ENCODE assay signal across 9 cellular contexts in genomic region chr17:50681260-50682200, GRCh38. TPM values are rescaled to one million over a fixed set of nuclear protein-coding genes. Genes with fewer than 3 reads are reported as not detected.
DNase-seq lines count a peak whose midpoint lies in the region; ATAC-seq, FAIRE-seq and TF ChIP-seq lines count a peak whose summit lies in the region.
"Had no signal": no experiment of that assay in that cellular context is flagged by ENCODE, and none has a peak within 500 bp of the region (broad histone marks: within the 10 kb centered on the region; RNA-seq: fewer than 3 reads in every experiment).

No MANE protein-coding gene starts in this region.

- H3K27ac ChIP-seq in adrenal gland (peak overlapping the region; percentile 36 to 87 (median 76)), right cardiac atrium (ENCODE audit: low read length) (no peak overlapping the region), small intestine (ENCODE audit: low read depth in 1 of 2, low read length in 1 of 2) (peak overlapping the region in 1 of 2 donors; percentile 30)
- H3K27ac ChIP-seq: neutrophil had no signal

- H3K27me3 ChIP-seq in adrenal gland (no peaks in the 10 kb centered on the region), right cardiac atrium (ENCODE audit: control insufficient read depth, insufficient read depth) (no peaks in the 10 kb centered on the region), small intestine (ENCODE audit: control insufficient read depth in 2 of 2, insufficient read depth in 2 of 2, low read length in 2 of 2) (no peaks in the 10 kb centered on the region)

- ATAC-seq in right cardiac atrium (peak; percentile 66 to 67), GM21529 (IDR thresholded peaks at IDR 0.05; ENCODE audit: unreplicated experiment) (no peak), natural killer cell (no peak), HG03439 (IDR thresholded peaks at IDR 0.05; ENCODE audit: unreplicated experiment) (no peak)

- DNase-seq in ELR (ENCODE audit: low read depth) (peak; percentile 93), NCI-H146 treated with DMSO at 0.1 percent for 48 hours (lab: John Stamatoyannopoulos, UW; ENCODE audit: unreplicated experiment) (peak; percentile 65), adrenal gland (peak in 6 of 7 donors; percentile 75 to 83 (median 76)), right cardiac atrium (peak in 1 of 3 donors; percentile 79), small intestine (peak; percentile 72), natural killer cell (no peak)

- H3K36me3 Mint-ChIP-seq in natural killer cell, result no peaks in the 10 kb centered on the region

- H3K4me3 ChIP-seq in adrenal gland (no peak overlapping the region), right cardiac atrium (ENCODE audit: low read length) (no peak overlapping the region), small intestine (ENCODE audit: low read depth in 1 of 2, low read length in 2 of 2) (no peak overlapping the region)

- no peak overlapping the region for H3K27ac Mint-ChIP-seq in natural killer cell

- H3K4me1 Mint-ChIP-seq in natural killer cell, result peaks cover 0 to 11% of the 10 kb centered on the region in 2 donors

- H3K9me3 ChIP-seq in adrenal gland (replicated peaks in 1 of 3), result no peaks in the 10 kb centered on the region
- no peaks in the 10 kb centered on the region for H3K9me3 ChIP-seq in right cardiac atrium (ENCODE audit: control insufficient read depth, low read length)
- H3K9me3 ChIP-seq in small intestine (ENCODE audit: control insufficient read depth, low read depth), result no peaks in the 10 kb centered on the region
- H3K9me3 ChIP-seq: neutrophil had no signal

- H3K4me1 ChIP-seq in adrenal gland (replicated peaks in 1 of 2), result peaks cover 19 to 32% of the 10 kb centered on the region in 2 donors
- peaks cover under 1% of the 10 kb centered on the region for H3K4me1 ChIP-seq in right cardiac atrium (ENCODE audit: control insufficient read depth, insufficient read depth, low read length)
- H3K4me1 ChIP-seq in small intestine (ENCODE audit: control insufficient read depth in 2 of 2, insufficient read depth in 1 of 2, low read depth in 1 of 2, low read length in 1 of 2), result no peaks in the 10 kb centered on the region

- WGBS in adrenal gland, 4 donors, result 44 to 51% (median 48%) methylated on average over 27 of the region's 27 CpGs
- 54% methylated on average over 27 of the region's 27 CpGs for WGBS in right cardiac atrium
- WGBS in small intestine, 3 donors, result 53 to 63% (median 56%) methylated on average over 27 of the region's 27 CpGs

- peak in 1 of 2 donors; percentile 40 for TF ChIP-seq POLR2A in adrenal gland (IDR thresholded peaks at IDR 0.05)

- H3K4me3 Mint-ChIP-seq in natural killer cell, result no peak overlapping the region

- H3K27me3 Mint-ChIP-seq in natural killer cell (ENCODE audit: low read depth in 2 of 2), result peaks cover 19 to 25% of the 10 kb centered on the region in 2 donors

- TF ChIP-seq CTCF in adrenal gland (IDR thresholded peaks at IDR 0.05) (peak in 5 of 6 experiments; percentile 51 to 79 (median 70)), natural killer cell (IDR thresholded peaks at IDR 0.05) (no peak)

- no peak for FAIRE-seq in small intestine (lab: Jason Lieb, UNC)

- H3K36me3 ChIP-seq in adrenal gland (replicated peaks in 1 of 2) (peaks cover 0 to 3% of the 10 kb centered on the region in 2 donors), small intestine (ENCODE audit: control insufficient read depth in 2 of 2, insufficient read depth in 2 of 2, low read length in 2 of 2) (peaks cover 0 to 9% of the 10 kb centered on the region in 2 donors)
- H3K36me3 ChIP-seq: neutrophil had no signal

- intact Hi-C loops in adrenal gland (cut with DNase I), result loop anchor here in 1 of 2 donors (5.0 kb wide), 1 partner anchor 49 kb away; the partner anchor contains the start of gene ABCC3
- intact Hi-C loops in right cardiac atrium (cut with DNase I), result loop anchor here in 3 of 4 donors (5.0 to 10.0 kb wide), 4 partner anchors 49 to 197 kb away; partner anchors contain the start of genes SPATA20 (in 2 of the 3) and ABCC3 (in 1 of the 3)
- intact Hi-C loops in natural killer cell (cut with micrococcal nuclease), result loop anchor here (10.0 kb wide), 1 partner anchor 137 kb away; the partner anchor contains the start of gene SPATA20

- no peaks in the 10 kb centered on the region for H3K9me3 Mint-ChIP-seq in natural killer cell

RNA-seq across cellular contexts. Expression of gene ANKRD40, which starts 26.2 kb away (rescaled TPM):
- total RNA-seq in adrenal gland, result 10 to 100 TPM; 24.8 to 46.4 (median 41.5) TPM
- polyA plus RNA-seq in adrenal gland, result 10 to 100 TPM; 14.9 to 37.0 (median 18.7) TPM
- 10 to 100 TPM; 37.1 to 43.7 (median 41.0) TPM for total RNA-seq in right cardiac atrium
- polyA plus RNA-seq in right cardiac atrium, result 20.5 TPM
- polyA plus RNA-seq in small intestine, result 10 to 100 TPM in 1 of 3 donors, 1 to 10 TPM in 2; 5.7 to 12.5 (median 6.7) TPM
- total RNA-seq in natural killer cell, result 10 to 100 TPM; 22.1 to 32.0 (median 30.8) TPM

RNA-seq across cellular contexts. Expression of gene LUC7L3, which starts 37.9 kb away (rescaled TPM):
- total RNA-seq in adrenal gland (100 to 1,000 TPM in 1 of 8 donors, 10 to 100 TPM in 7; 16.1 to 142 (median 65.5) TPM), right cardiac atrium (10 to 100 TPM; 61.7 to 72.4 (median 67.4) TPM), natural killer cell (100 to 1,000 TPM; 152 to 213 (median 196) TPM)
- polyA plus RNA-seq in adrenal gland (100 to 1,000 TPM in 2 of 3 donors, 10 to 100 TPM in 1; 95.4 to 248 (median 112) TPM), right cardiac atrium (76.7 TPM), small intestine (100 to 1,000 TPM in 2 of 3 donors, 10 to 100 TPM in 1; 57.4 to 466 (median 435) TPM)

RNA-seq across cellular contexts. Expression of gene ABCC3, which starts 46.8 kb away (rescaled TPM):
- total RNA-seq in adrenal gland, result 100 to 1,000 TPM; 195 to 422 (median 262) TPM
- polyA plus RNA-seq in adrenal gland, result 100 to 1,000 TPM; 164 to 448 (median 414) TPM
- 1 to 10 TPM; 1.2 to 5.9 (median 3.7) TPM for total RNA-seq in right cardiac atrium
- 1.4 TPM for polyA plus RNA-seq in right cardiac atrium
- polyA plus RNA-seq in small intestine, result 100 to 1,000 TPM in 1 of 3 donors, 10 to 100 TPM in 2; 36.7 to 131 (median 99.3) TPM
- 10 to 100 TPM in 1 of 3 donors, 1 to 10 TPM in 2; 1.6 to 13.2 (median 5.9) TPM for total RNA-seq in natural killer cell

Comparison
In these comparisons a context has a peak if more than half of its experiments do, and no peak if none do; other contexts are left out.
1. ATAC-seq: peak in right cardiac atrium (2 of 2); none in GM21529 (single experiment), natural killer cell (0 of 3) and HG03439 (single experiment).
2. RNA of gene ABCC3, which starts 46.8 kb away (total RNA-seq): 195 to 422 TPM in adrenal gland; 1.6 to 13.2 TPM in natural killer cell and 1.2 to 5.9 TPM in right cardiac atrium; every median in the first group is over 10 times any median in the second.